In genomic region chr5:150662731-150663516, GRCh38 we compare ENCODE assay signal across 2 cellular contexts.
TF ChIP-seq lines count a peak whose summit lies in the region.

No MANE protein-coding gene starts in this region.

TF ChIP-seq in WTC11, 78 proteins besides CTCF, POLR2A, EP300 and RAD21:
- TF ChIP-seq ZNF281 (CRISPR knock-in tag; IDR thresholded peaks at IDR 0.05) (no peak), ZBTB21 (CRISPR knock-in tag; IDR thresholded peaks at IDR 0.05; ENCODE audit: borderline replicate concordance) (no peak), GRHL2 (CRISPR knock-in tag; IDR thresholded peaks at IDR 0.05; ENCODE audit: insufficient replicate concordance, severe bottlenecking) (no peak), GABPB1 (CRISPR knock-in tag; IDR thresholded peaks at IDR 0.05) (no peak), TCF7 (CRISPR knock-in tag; IDR thresholded peaks at IDR 0.05; ENCODE audit: low read depth) (no peak)

TF ChIP-seq in HepG2, 621 proteins besides CTCF, POLR2A, EP300 and RAD21:
- no peak for TF ChIP-seq HNF4G (IDR thresholded peaks at IDR 0.05; ENCODE audit: borderline replicate concordance, low read depth, low read length)
- no peak for TF ChIP-seq HNF4G (CRISPR knock-in tag; IDR thresholded peaks at IDR 0.05; ENCODE audit: borderline replicate concordance, low read depth)
- no peak for TF ChIP-seq GATAD2A (CRISPR knock-in tag; IDR thresholded peaks at IDR 0.05)
- TF ChIP-seq, protein P1, sequence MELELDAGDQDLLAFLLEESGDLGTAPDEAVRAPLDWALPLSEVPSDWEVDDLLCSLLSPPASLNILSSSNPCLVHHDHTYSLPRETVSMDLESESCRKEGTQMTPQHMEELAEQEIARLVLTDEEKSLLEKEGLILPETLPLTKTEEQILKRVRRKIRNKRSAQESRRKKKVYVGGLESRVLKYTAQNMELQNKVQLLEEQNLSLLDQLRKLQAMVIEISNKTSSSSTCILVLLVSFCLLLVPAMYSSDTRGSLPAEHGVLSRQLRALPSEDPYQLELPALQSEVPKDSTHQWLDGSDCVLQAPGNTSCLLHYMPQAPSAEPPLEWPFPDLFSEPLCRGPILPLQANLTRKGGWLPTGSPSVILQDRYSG (CRISPR knock-in tag; IDR thresholded peaks at IDR 0.05), result no peak
- no peak for TF ChIP-seq ZNF577 (CRISPR knock-in tag; IDR thresholded peaks at IDR 0.05; ENCODE audit: borderline replicate concordance, low read depth)
- TF ChIP-seq, protein P2, sequence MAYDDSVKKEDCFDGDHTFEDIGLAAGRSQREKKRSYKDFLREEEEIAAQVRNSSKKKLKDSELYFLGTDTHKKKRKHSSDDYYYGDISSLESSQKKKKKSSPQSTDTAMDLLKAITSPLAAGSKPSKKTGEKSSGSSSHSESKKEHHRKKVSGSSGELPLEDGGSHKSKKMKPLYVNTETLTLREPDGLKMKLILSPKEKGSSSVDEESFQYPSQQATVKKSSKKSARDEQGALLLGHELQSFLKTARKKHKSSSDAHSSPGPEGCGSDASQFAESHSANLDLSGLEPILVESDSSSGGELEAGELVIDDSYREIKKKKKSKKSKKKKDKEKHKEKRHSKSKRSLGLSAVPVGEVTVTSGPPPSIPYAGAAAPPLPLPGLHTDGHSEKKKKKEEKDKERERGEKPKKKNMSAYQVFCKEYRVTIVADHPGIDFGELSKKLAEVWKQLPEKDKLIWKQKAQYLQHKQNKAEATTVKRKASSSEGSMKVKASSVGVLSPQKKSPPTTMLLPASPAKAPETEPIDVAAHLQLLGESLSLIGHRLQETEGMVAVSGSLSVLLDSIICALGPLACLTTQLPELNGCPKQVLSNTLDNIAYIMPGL (CRISPR knock-in tag; IDR thresholded peaks at IDR 0.05; ENCODE audit: borderline replicate concordance in 1 of 2, low read depth in 1 of 2), result no peak
- TF ChIP-seq REST (IDR thresholded peaks at IDR 0.05; ENCODE audit: borderline replicate concordance in 1 of 2, low read depth in 1 of 2, low read length in 2 of 2), result no peak
- TF ChIP-seq SNAI1 (CRISPR knock-in tag; IDR thresholded peaks at IDR 0.05; ENCODE audit: borderline replicate concordance), result no peak
- TF ChIP-seq, protein P3, sequence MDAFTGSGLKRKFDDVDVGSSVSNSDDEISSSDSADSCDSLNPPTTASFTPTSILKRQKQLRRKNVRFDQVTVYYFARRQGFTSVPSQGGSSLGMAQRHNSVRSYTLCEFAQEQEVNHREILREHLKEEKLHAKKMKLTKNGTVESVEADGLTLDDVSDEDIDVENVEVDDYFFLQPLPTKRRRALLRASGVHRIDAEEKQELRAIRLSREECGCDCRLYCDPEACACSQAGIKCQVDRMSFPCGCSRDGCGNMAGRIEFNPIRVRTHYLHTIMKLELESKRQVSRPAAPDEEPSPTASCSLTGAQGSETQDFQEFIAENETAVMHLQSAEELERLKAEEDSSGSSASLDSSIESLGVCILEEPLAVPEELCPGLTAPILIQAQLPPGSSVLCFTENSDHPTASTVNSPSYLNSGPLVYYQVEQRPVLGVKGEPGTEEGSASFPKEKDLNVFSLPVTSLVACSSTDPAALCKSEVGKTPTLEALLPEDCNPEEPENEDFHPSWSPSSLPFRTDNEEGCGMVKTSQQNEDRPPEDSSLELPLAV (CRISPR knock-in tag; conservative IDR thresholded peaks at IDR 0.05; ENCODE audit: low read depth), result no peak
- no peak for TF ChIP-seq ZNF761 (CRISPR knock-in tag; conservative IDR thresholded peaks at IDR 0.05)
- no peak for TF ChIP-seq NFRKB (IDR thresholded peaks at IDR 0.05)
- TF ChIP-seq ZNF430 (CRISPR knock-in tag; IDR thresholded peaks at IDR 0.05), result no peak
